24 cellular contexts compared by ENCODE assay signal in the genomic region with DNA sequence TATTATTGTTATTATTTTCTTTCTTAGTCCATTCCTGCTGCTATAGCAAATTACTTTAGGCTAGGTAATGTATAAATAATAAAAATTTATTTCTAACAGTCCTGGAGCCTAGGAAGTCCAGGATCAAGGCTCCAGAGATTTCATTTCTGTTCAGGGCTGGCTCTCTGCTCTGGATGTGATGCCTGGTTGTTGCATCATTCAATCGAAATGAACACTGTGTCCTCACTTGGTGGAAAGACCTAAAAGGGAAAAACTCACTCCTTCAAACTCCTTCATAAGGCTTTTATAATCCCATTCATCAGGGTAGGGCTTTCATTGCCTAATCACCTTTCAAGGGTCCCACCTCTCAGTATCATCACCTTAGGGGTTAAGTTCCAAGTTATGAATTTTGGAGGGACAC.
"Had no signal": no experiment of that assay in that cellular context is flagged by ENCODE, and none has a peak within 500 bp of the region (broad histone marks: within the 10 kb centered on the region; RNA-seq: fewer than 3 reads in every experiment).

No MANE protein-coding gene starts in this region.

- H3K4me2 ChIP-seq: KMS-11 had no signal

- H3K9ac ChIP-seq: KMS-11 had no signal

- H3K27ac ChIP-seq: KMS-11, SK-N-MC had no signal

- DNase-seq: activated B cell treated with CpG ODN at 0.5 μM for 24 hours; activated CD4-positive, alpha-beta T cell treated with anti-CD3 and anti-CD28 coated beads for 1 hour; activated CD4-positive, alpha-beta T cell treated with anti-CD3 and anti-CD28 coated beads, Interleukin-2, amount 10 ng/mL, durations not matched to agents 24 days and 14 days; activated CD4-positive, alpha-beta T cell treated with anti-CD3 and anti-CD28 coated beads, Interleukin-2, amount 50 U/mL, for 48 hours; activated CD8-positive, alpha-beta memory T cell treated with anti-CD3 and anti-CD28 coated beads, Interleukin-2, amount 10 ng/mL, durations not matched to agents 7 days and 5 days; activated effector memory CD4-positive, alpha-beta T cell treated with Interleukin-2 at 50 U/mL for 16 hours; activated naive CD4-positive, alpha-beta T cell; activated T-cell treated with anti-CD3 and anti-CD28 coated beads, Interleukin-2, amount 50 U/mL, for 24 hours; amygdala; NCI-H1092; NCI-H1417 treated with DMSO at 0.1 percent for 48 hours; NCI-H1694; NCI-H2029; NCI-H2107; NCI-H2171 treated with DMSO at 0.1 percent for 48 hours; NCI-H345; NCI-H510A; NCI-H526 treated with DMSO at 0.1 percent for 48 hours; NCI-H82; T-cell; T-helper 2 cell; T1000 had no signal

- H3K4me3 ChIP-seq: SK-N-MC had no signal

- ATAC-seq: activated CD8-positive, alpha-beta memory T cell treated with anti-CD3 and anti-CD28 coated beads, Interleukin-2, amount 10 ng/mL, durations not matched to agents 7 days and 5 days; T-cell had no signal
